ENCODE assay signal across 2 cellular contexts in genomic region chr18:21100678-21101077, GRCh38.
TF ChIP-seq lines count a peak whose summit lies in the region.

No MANE protein-coding gene starts in this region.

TF ChIP-seq in HEK293, 187 proteins besides CTCF, POLR2A, EP300 and RAD21:
- TF ChIP-seq SCRT2 (tag by site-specific recombination; IDR thresholded peaks at IDR 0.05) (peak; percentile 32; the same call in 1 of the 2 replicates), PRDM1 (tag by site-specific recombination; IDR thresholded peaks at IDR 0.05) (no peak)
- TF ChIP-seq, protein P1, sequence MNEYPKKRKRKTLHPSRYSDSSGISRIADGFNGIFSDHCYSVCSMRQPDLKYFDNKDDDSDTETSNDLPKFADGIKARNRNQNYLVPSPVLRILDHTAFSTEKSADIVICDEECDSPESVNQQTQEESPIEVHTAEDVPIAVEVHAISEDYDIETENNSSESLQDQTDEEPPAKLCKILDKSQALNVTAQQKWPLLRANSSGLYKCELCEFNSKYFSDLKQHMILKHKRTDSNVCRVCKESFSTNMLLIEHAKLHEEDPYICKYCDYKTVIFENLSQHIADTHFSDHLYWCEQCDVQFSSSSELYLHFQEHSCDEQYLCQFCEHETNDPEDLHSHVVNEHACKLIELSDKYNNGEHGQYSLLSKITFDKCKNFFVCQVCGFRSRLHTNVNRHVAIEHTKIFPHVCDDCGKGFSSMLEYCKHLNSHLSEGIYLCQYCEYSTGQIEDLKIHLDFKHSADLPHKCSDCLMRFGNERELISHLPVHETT (tag by site-specific recombination; IDR thresholded peaks at IDR 0.05), result no peak

TF ChIP-seq in K562, 482 proteins besides CTCF, POLR2A, EP300 and RAD21:
- TF ChIP-seq ZNF445 (CRISPR knock-in tag; IDR thresholded peaks at IDR 0.05; ENCODE audit: low read depth), result no peak
- TF ChIP-seq ZNF232 (CRISPR knock-in tag; IDR thresholded peaks at IDR 0.05), result no peak
- TF ChIP-seq TBL1XR1 (IDR thresholded peaks at IDR 0.05; ENCODE audit: low read length in 2 of 2), result no peak
- TF ChIP-seq, protein P2, sequence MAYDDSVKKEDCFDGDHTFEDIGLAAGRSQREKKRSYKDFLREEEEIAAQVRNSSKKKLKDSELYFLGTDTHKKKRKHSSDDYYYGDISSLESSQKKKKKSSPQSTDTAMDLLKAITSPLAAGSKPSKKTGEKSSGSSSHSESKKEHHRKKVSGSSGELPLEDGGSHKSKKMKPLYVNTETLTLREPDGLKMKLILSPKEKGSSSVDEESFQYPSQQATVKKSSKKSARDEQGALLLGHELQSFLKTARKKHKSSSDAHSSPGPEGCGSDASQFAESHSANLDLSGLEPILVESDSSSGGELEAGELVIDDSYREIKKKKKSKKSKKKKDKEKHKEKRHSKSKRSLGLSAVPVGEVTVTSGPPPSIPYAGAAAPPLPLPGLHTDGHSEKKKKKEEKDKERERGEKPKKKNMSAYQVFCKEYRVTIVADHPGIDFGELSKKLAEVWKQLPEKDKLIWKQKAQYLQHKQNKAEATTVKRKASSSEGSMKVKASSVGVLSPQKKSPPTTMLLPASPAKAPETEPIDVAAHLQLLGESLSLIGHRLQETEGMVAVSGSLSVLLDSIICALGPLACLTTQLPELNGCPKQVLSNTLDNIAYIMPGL (CRISPR knock-in tag; IDR thresholded peaks at IDR 0.05), result no peak
- TF ChIP-seq NUFIP1 (IDR thresholded peaks at IDR 0.05; ENCODE audit: partially characterized antibody), result no peak
- no peak for TF ChIP-seq CHCHD3 (CRISPR knock-in tag; IDR thresholded peaks at IDR 0.05)
- no peak for TF ChIP-seq SP2 (IDR thresholded peaks at IDR 0.05; ENCODE audit: extremely low read depth, low read depth, low read length, poor library complexity, severe bottlenecking)
- no peak for TF ChIP-seq LCOR (CRISPR knock-in tag; IDR thresholded peaks at IDR 0.05)
- TF ChIP-seq ZBTB7A (IDR thresholded peaks at IDR 0.05; ENCODE audit: borderline replicate concordance, control insufficient read depth, low read depth, low read length), result no peak
- no peak for TF ChIP-seq MEF2A (IDR thresholded peaks at IDR 0.05; ENCODE audit: control insufficient read depth, low read depth, low read length)
- TF ChIP-seq ZFP1 (CRISPR knock-in tag; IDR thresholded peaks at IDR 0.05), result no peak
- TF ChIP-seq NR2C2 (CRISPR knock-in tag; IDR thresholded peaks at IDR 0.05), result no peak
- TF ChIP-seq NR2C2 (tag; IDR thresholded peaks at IDR 0.05), result no peak
- no peak for TF ChIP-seq ZNF79 (CRISPR knock-in tag; IDR thresholded peaks at IDR 0.05; ENCODE audit: low read depth)
